19 cellular contexts compared by ENCODE assay signal in genomic region chr2:137333386-137333972, GRCh38.
A peak's percentile ranks its signal among the peaks of the same experiment; 100 is the strongest.
DNase-seq lines count a peak whose midpoint lies in the region; ATAC-seq and TF ChIP-seq lines count a peak whose summit lies in the region.
"Had no signal": no experiment of that assay in that cellular context is flagged by ENCODE, and none has a peak within 500 bp of the region (broad histone marks: within the 10 kb centered on the region; RNA-seq: fewer than 3 reads in every experiment).

No MANE protein-coding gene starts in this region.

- H3K27ac Mint-ChIP-seq in activated T-helper 17 cell treated with anti-CD3 and anti-CD28 coated beads, Interleukin-2, amount 50 U/mL, for 72 hours, result no peak overlapping the region
- no peak overlapping the region for H3K27ac Mint-ChIP-seq in endodermal cell
- H3K27ac Mint-ChIP-seq: activated naive CD4-positive, alpha-beta T cell treated with anti-CD3 and anti-CD28 coated beads, Interleukin-2, amount 50 U/mL, for 24 hours had no signal

- intact Hi-C loops in Right ventricle myocardium superior (cut with DNase I) (no loop called here), left cardiac atrium (cut with DNase I) (no loop called here)

- H3K4me1 Mint-ChIP-seq in activated T-helper 17 cell treated with anti-CD3 and anti-CD28 coated beads, Interleukin-2, amount 50 U/mL, for 72 hours, result no peaks in the 10 kb centered on the region
- H3K4me1 Mint-ChIP-seq in endodermal cell, result no peaks in the 10 kb centered on the region
- H3K4me1 Mint-ChIP-seq: activated naive CD4-positive, alpha-beta T cell treated with anti-CD3 and anti-CD28 coated beads, Interleukin-2, amount 50 U/mL, for 24 hours had no signal

- H3K4me3 Mint-ChIP-seq in activated T-helper 17 cell treated with anti-CD3 and anti-CD28 coated beads, Interleukin-2, amount 50 U/mL, for 72 hours, result no peak overlapping the region
- H3K4me3 Mint-ChIP-seq in endodermal cell, result no peak overlapping the region
- H3K4me3 Mint-ChIP-seq: activated naive CD4-positive, alpha-beta T cell treated with anti-CD3 and anti-CD28 coated beads, Interleukin-2, amount 50 U/mL, for 24 hours had no signal

- ATAC-seq in Right ventricle myocardium superior (ENCODE audit: poor library complexity) (peak; percentile 53), left cardiac atrium (no peak), GM21528 (IDR thresholded peaks at IDR 0.05; ENCODE audit: low FRiP score, unreplicated experiment) (no peak), GM21576 (IDR thresholded peaks at IDR 0.05; ENCODE audit: unreplicated experiment) (no peak)
- ATAC-seq in activated T-helper 17 cell treated with anti-CD3 and anti-CD28 coated beads, Interleukin-2, amount 50 U/mL, for 72 hours (replicated peaks), result no peak
- ATAC-seq: SK-N-SH treated with all-trans-retinoic acid at 6 μM for 48 hours had no signal

- peaks cover 12% of the 10 kb centered on the region for H3K9me3 ChIP-seq in endodermal cell (ENCODE audit: control insufficient read depth, low read length)
- H3K9me3 ChIP-seq: esophagus muscularis mucosa, ovary, thyroid gland had no signal

- no peaks in the 10 kb centered on the region for H3K36me3 Mint-ChIP-seq in activated T-helper 17 cell treated with anti-CD3 and anti-CD28 coated beads, Interleukin-2, amount 50 U/mL, for 72 hours (ENCODE audit: low read depth)
- H3K36me3 Mint-ChIP-seq in endodermal cell (ENCODE audit: low read depth), result peaks cover 6% of the 10 kb centered on the region
- H3K36me3 Mint-ChIP-seq: activated naive CD4-positive, alpha-beta T cell treated with anti-CD3 and anti-CD28 coated beads, Interleukin-2, amount 50 U/mL, for 24 hours had no signal

- no peak overlapping the region for H3K9ac ChIP-seq in endodermal cell (ENCODE audit: extremely low read depth, low read length, poor library complexity, severe bottlenecking)

- no peaks in the 10 kb centered on the region for H3K4me1 ChIP-seq in endodermal cell (ENCODE audit: control insufficient read depth, insufficient read depth, low read length)
- H3K4me1 ChIP-seq: thyroid gland had no signal

- no peak overlapping the region for H3K27ac ChIP-seq in endodermal cell (ENCODE audit: low read depth, low read length)
- H3K27ac ChIP-seq: esophagus muscularis mucosa, ovary, thyroid gland, WERI-Rb-1 had no signal

- no peak for TF ChIP-seq CTCF in fibroblast of villous mesenchyme (IDR thresholded peaks at IDR 0.05; ENCODE audit: insufficient read depth, low read depth, low read length)
- TF ChIP-seq CTCF in endodermal cell (conservative IDR thresholded peaks at IDR 0.05), result no peak

- H3K9me3 Mint-ChIP-seq in activated T-helper 17 cell treated with anti-CD3 and anti-CD28 coated beads, Interleukin-2, amount 50 U/mL, for 72 hours, result no peaks in the 10 kb centered on the region
- peaks cover 32% of the 10 kb centered on the region for H3K9me3 Mint-ChIP-seq in endodermal cell

- no peak overlapping the region for H3K4me3 ChIP-seq in fibroblast of villous mesenchyme (ENCODE audit: low read depth, low read length)
- H3K4me3 ChIP-seq in endodermal cell (ENCODE audit: low read length), result no peak overlapping the region
- H3K4me3 ChIP-seq: esophagus muscularis mucosa, ovary, thyroid gland had no signal

- H3K27me3 Mint-ChIP-seq in activated T-helper 17 cell treated with anti-CD3 and anti-CD28 coated beads, Interleukin-2, amount 50 U/mL, for 72 hours, result no peaks in the 10 kb centered on the region
- no peaks in the 10 kb centered on the region for H3K27me3 Mint-ChIP-seq in endodermal cell (ENCODE audit: insufficient read depth)
- H3K27me3 Mint-ChIP-seq: activated naive CD4-positive, alpha-beta T cell treated with anti-CD3 and anti-CD28 coated beads, Interleukin-2, amount 50 U/mL, for 24 hours had no signal

- no peaks in the 10 kb centered on the region for H3K36me3 ChIP-seq in endodermal cell (ENCODE audit: control insufficient read depth, insufficient read depth, low read length)
- H3K36me3 ChIP-seq: esophagus muscularis mucosa, ovary, thyroid gland, WERI-Rb-1 had no signal

- 87% methylated on average over 1 to 2 of the region's 2 CpGs for WGBS in endodermal cell (ENCODE audit: insufficient coverage in 1 of 2, insufficient read length in 1 of 2), 2 experiments

- no peaks in the 10 kb centered on the region for H3K27me3 ChIP-seq in endodermal cell (ENCODE audit: control insufficient read depth, insufficient read depth, low read length, poor library complexity, severe bottlenecking)
- H3K27me3 ChIP-seq: esophagus muscularis mucosa, ovary, thyroid gland had no signal

- DNase-seq in Right ventricle myocardium superior, result no peak
- DNase-seq in left cardiac atrium, result no peak
- DNase-seq in NOMO-1 treated with DMSO at 0.1 percent for 48 hours (lab: John Stamatoyannopoulos, UW; ENCODE audit: unreplicated experiment), result peak; percentile 84
- DNase-seq in fibroblast of villous mesenchyme (ENCODE audit: low read depth), result peak; percentile 9
- DNase-seq in endodermal cell, result no peak
- DNase-seq: ACHN; KBM-7; midbrain; NCI-H1930; ovary; stimulated activated CD4-positive, alpha-beta T cell treated with anti-CD3 and anti-CD28 coated beads, Interleukin-15, amount 100 ng/mL, for 24 hours; thyroid gland; WERI-Rb-1 had no signal

Comparison
In these comparisons a context has a peak if more than half of its experiments do, and no peak if none do; other contexts are left out.
1. DNase-seq: peak in NOMO-1 treated with DMSO at 0.1 percent for 48 hours (single experiment) and fibroblast of villous mesenchyme (single experiment); none in Right ventricle myocardium superior (single experiment), left cardiac atrium (single experiment) and endodermal cell (single experiment).